In genomic region chr17:75684924-75685323, GRCh38 we compare ENCODE assay signal across 11 cellular contexts. TPM values are rescaled to one million over a fixed set of nuclear protein-coding genes. Genes with fewer than 3 reads are reported as not detected.
DNase-seq lines count a peak whose midpoint lies in the region; ATAC-seq, FAIRE-seq and TF ChIP-seq lines count a peak whose summit lies in the region.
"Had no signal": no experiment of that assay in that cellular context is flagged by ENCODE, and none has a peak within 500 bp of the region (broad histone marks: within the 10 kb centered on the region; RNA-seq: fewer than 3 reads in every experiment).

No MANE protein-coding gene starts in this region.

- TF ChIP-seq CTCF in GM23338 (conservative IDR thresholded peaks at IDR 0.05; ENCODE audit: low read depth in 2 of 2) (no peak), astrocyte of the spinal cord (IDR thresholded peaks at IDR 0.05; ENCODE audit: low read depth, low read length) (no peak), kidney (IDR thresholded peaks at IDR 0.05; ENCODE audit: borderline replicate concordance, extremely low read depth, insufficient read depth) (no peak)

- H3K9me2 ChIP-seq in GM23338 (ENCODE audit: insufficient read depth), result no peaks in the 10 kb centered on the region

- H3K27ac ChIP-seq in GM23338 (ENCODE audit: low read depth) (no peak overlapping the region), kidney (ENCODE audit: low read depth in 2 of 2, low read length in 2 of 2) (no peak overlapping the region)

- in situ Hi-C loops in astrocyte of the spinal cord (cut with HindIII; ENCODE audit: low sequenced_read_pairs), result no loop called here

- no peak overlapping the region for H3K4me3 ChIP-seq in GM23338
- H3K4me3 ChIP-seq in astrocyte of the spinal cord (ENCODE audit: low read depth, low read length), result no peak overlapping the region
- no peak overlapping the region for H3K4me3 ChIP-seq in kidney (ENCODE audit: low read length in 2 of 2)

- no peaks in the 10 kb centered on the region for H3K9me3 Mint-ChIP-seq in GM23338
- no peaks in the 10 kb centered on the region for H3K9me3 Mint-ChIP-seq in stimulated activated effector memory CD8-positive, alpha-beta T cell treated with anti-CD3 and anti-CD28 coated beads, Interleukin-12 subunit alpha, Interleukin-12 subunit beta, amount 100 ng/mL, for 72 hours

- H3K36me3 ChIP-seq in GM23338 (ENCODE audit: insufficient read depth) (no peaks in the 10 kb centered on the region), kidney (ENCODE audit: control insufficient read depth in 1 of 2, insufficient read depth in 2 of 2, low read length in 2 of 2) (peaks cover 0 to 6% of the 10 kb centered on the region in 2 donors)

- peak overlapping the region; percentile 46; the same call in 1 of the 2 replicates for H3K27ac Mint-ChIP-seq in GM23338
- peak overlapping the region; percentile 37 for H3K27ac Mint-ChIP-seq in stimulated activated effector memory CD8-positive, alpha-beta T cell treated with anti-CD3 and anti-CD28 coated beads, Interleukin-12 subunit alpha, Interleukin-12 subunit beta, amount 100 ng/mL, for 72 hours

- H2AFZ ChIP-seq in GM23338, result no peak overlapping the region

- intact Hi-C loops in kidney (cut with DNase I), result loop anchor here (10.0 kb wide), 1 partner anchor 50 kb away; no protein-coding TSS in a partner anchor

- peaks cover 3% of the 10 kb centered on the region; the same call in 1 of the 2 replicates for H4K20me1 ChIP-seq in GM23338 (replicated peaks; ENCODE audit: insufficient read depth)

- H3K27me3 Mint-ChIP-seq in GM23338 (ENCODE audit: insufficient read depth, low read depth, poor library complexity), result peaks cover 2% of the 10 kb centered on the region

- H3K9ac ChIP-seq in kidney (ENCODE audit: low read length in 2 of 2), result no peak overlapping the region

- no peaks in the 10 kb centered on the region for H3K4me1 ChIP-seq in GM23338 (ENCODE audit: insufficient read depth)
- peaks cover 3 to 10% of the 10 kb centered on the region in 2 donors for H3K4me1 ChIP-seq in kidney (ENCODE audit: control insufficient read depth in 1 of 2, insufficient read depth in 1 of 2, low read depth in 1 of 2, low read length in 2 of 2)

- no peak for FAIRE-seq in kidney (lab: Jason Lieb, UNC)

- H3K4me3 Mint-ChIP-seq in GM23338, result no peak overlapping the region
- no peak overlapping the region for H3K4me3 Mint-ChIP-seq in stimulated activated effector memory CD8-positive, alpha-beta T cell treated with anti-CD3 and anti-CD28 coated beads, Interleukin-12 subunit alpha, Interleukin-12 subunit beta, amount 100 ng/mL, for 72 hours

- ATAC-seq in GM23338 (no peak), GM21786 (IDR thresholded peaks at IDR 0.05; ENCODE audit: unreplicated experiment) (no peak)
- ATAC-seq in stimulated activated effector memory CD8-positive, alpha-beta T cell treated with anti-CD3 and anti-CD28 coated beads, Interleukin-12 subunit alpha, Interleukin-12 subunit beta, amount 100 ng/mL, for 72 hours, result no peak

- H3K4me2 ChIP-seq in GM23338, result no peak overlapping the region

- H3K79me2 ChIP-seq in GM23338 (replicated peaks; ENCODE audit: insufficient read depth), result peaks cover 89% of the 10 kb centered on the region

- no peak for DNase-seq in GM23338 (ENCODE audit: low spot score)
- DNase-seq in astrocyte of the spinal cord (ENCODE audit: low read depth, low spot score), result peak; percentile 76
- peak; percentile 53 for DNase-seq in kidney
- no peak for DNase-seq in stimulated activated effector memory CD8-positive, alpha-beta T cell treated with anti-CD3 and anti-CD28 coated beads, Interleukin-12 subunit alpha, Interleukin-12 subunit beta, amount 100 ng/mL, for 72 hours (ENCODE audit: low spot score in 2 of 2)
- no peak for DNase-seq in NCI-H345 treated with DMSO at 0.1 percent for 48 hours (lab: John Stamatoyannopoulos, UW; ENCODE audit: unreplicated experiment)
- no peak for DNase-seq in AG08396 (ENCODE audit: low spot score)
- DNase-seq in NCI-H1092 (lab: John Stamatoyannopoulos, UW), result no peak
- DNase-seq: Karpas-422, SIG-M5 had no signal

- H3K9me3 ChIP-seq in kidney (ENCODE audit: control insufficient read depth in 1 of 2, low read length in 2 of 2), result no peaks in the 10 kb centered on the region

- no peaks in the 10 kb centered on the region for H3F3A ChIP-seq in GM23338 (replicated peaks; ENCODE audit: low read depth)

- peaks cover 7% of the 10 kb centered on the region for H3K36me3 Mint-ChIP-seq in GM23338 (ENCODE audit: low read depth)
- H3K36me3 Mint-ChIP-seq in stimulated activated effector memory CD8-positive, alpha-beta T cell treated with anti-CD3 and anti-CD28 coated beads, Interleukin-12 subunit alpha, Interleukin-12 subunit beta, amount 100 ng/mL, for 72 hours, result peaks cover 66% of the 10 kb centered on the region

- no peaks in the 10 kb centered on the region for H3K4me1 Mint-ChIP-seq in GM23338
- peaks cover 58% of the 10 kb centered on the region for H3K4me1 Mint-ChIP-seq in stimulated activated effector memory CD8-positive, alpha-beta T cell treated with anti-CD3 and anti-CD28 coated beads, Interleukin-12 subunit alpha, Interleukin-12 subunit beta, amount 100 ng/mL, for 72 hours

- no peaks in the 10 kb centered on the region for H3K27me3 ChIP-seq in GM23338 (ENCODE audit: insufficient read depth)

TF ChIP-seq in GM23338, 12 proteins besides CTCF, POLR2A, EP300 and RAD21:
- TF ChIP-seq, protein P1, sequence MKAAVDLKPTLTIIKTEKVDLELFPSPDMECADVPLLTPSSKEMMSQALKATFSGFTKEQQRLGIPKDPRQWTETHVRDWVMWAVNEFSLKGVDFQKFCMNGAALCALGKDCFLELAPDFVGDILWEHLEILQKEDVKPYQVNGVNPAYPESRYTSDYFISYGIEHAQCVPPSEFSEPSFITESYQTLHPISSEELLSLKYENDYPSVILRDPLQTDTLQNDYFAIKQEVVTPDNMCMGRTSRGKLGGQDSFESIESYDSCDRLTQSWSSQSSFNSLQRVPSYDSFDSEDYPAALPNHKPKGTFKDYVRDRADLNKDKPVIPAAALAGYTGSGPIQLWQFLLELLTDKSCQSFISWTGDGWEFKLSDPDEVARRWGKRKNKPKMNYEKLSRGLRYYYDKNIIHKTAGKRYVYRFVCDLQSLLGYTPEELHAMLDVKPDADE (IDR thresholded peaks at IDR 0.05), result no peak
- TF ChIP-seq NANOG (IDR thresholded peaks at IDR 0.05; ENCODE audit: borderline replicate concordance), result no peak
TF ChIP-seq in GM23338: peak in this region for 0.

RNA-seq across cellular contexts. Expression of gene SAP30BP, which starts 17.8 kb away (rescaled TPM):
- 44.9 and 60.9 TPM in 2 replicates for total RNA-seq in GM23338 (2014; rRNA removed; shearing (Covaris generic))
- polyA plus RNA-seq in GM23338 (2016; fragmentation: Nextera tagmentation; extraction: Ambion mirVana) (95.0 and 97.9 TPM in 2 replicates), kidney (ENCODE audit: insufficient read depth, low read depth, low replicate concordance) (62.9 TPM)
- total RNA-seq in kidney, result 95.1 TPM

RNA-seq across cellular contexts. Expression of gene RECQL5, which starts 18.0 kb away (rescaled TPM):
- 23.3 and 24.5 TPM in 2 replicates for total RNA-seq in GM23338 (2014; rRNA removed; shearing (Covaris generic))
- 19.9 and 20.0 TPM in 2 replicates for polyA plus RNA-seq in GM23338 (2016; fragmentation: Nextera tagmentation; extraction: Ambion mirVana)
- total RNA-seq in kidney, result 51.6 TPM
- polyA plus RNA-seq in kidney (ENCODE audit: insufficient read depth, low read depth, low replicate concordance), result 40.0 TPM

RNA-seq across cellular contexts. Expression of gene ITGB4, which starts 36.3 kb away (rescaled TPM):
- total RNA-seq in GM23338 (2014; rRNA removed; shearing (Covaris generic)), result 9.7 and 10.3 TPM in 2 replicates
- 4.2 and 6.1 TPM in 2 replicates for polyA plus RNA-seq in GM23338 (2016; fragmentation: Nextera tagmentation; extraction: Ambion mirVana)
- total RNA-seq in kidney, result 149 TPM
- polyA plus RNA-seq in kidney (ENCODE audit: insufficient read depth, low read depth, low replicate concordance), result 15.7 TPM

RNA-seq across cellular contexts. Expression of gene SMIM5, which starts 51.7 kb away (rescaled TPM):
- not detected in 2 replicates for total RNA-seq in GM23338 (2014; rRNA removed; shearing (Covaris generic))
- polyA plus RNA-seq in GM23338 (2016; fragmentation: Nextera tagmentation; extraction: Ambion mirVana) (0.16 TPM in 1 of 2 replicates, not detected in the other), kidney (ENCODE audit: insufficient read depth, low read depth, low replicate concordance) (63.0 TPM)
- total RNA-seq in kidney, result 8.0 TPM
- total RNA-seq: Daoy had no signal

Comparison
In these comparisons a context has a peak if more than half of its experiments do, and no peak if none do; other contexts are left out.
1. DNase-seq: peak in astrocyte of the spinal cord (single experiment) and kidney (single experiment); none in GM23338 (single experiment), stimulated activated effector memory CD8-positive, alpha-beta T cell treated with anti-CD3 and anti-CD28 coated beads, Interleukin-12 subunit alpha, Interleukin-12 subunit beta, amount 100 ng/mL, for 72 hours (0 of 2), NCI-H345 treated with DMSO at 0.1 percent for 48 hours (single experiment), AG08396 (single experiment) and NCI-H1092 (single experiment).
2. RNA of gene ITGB4, which starts 36.3 kb away (total RNA-seq): 149 TPM in kidney (single experiment); 9.7 to 10.3 TPM in GM23338; every median in the first group is over 10 times any median in the second.